1 cellular context compared by ENCODE assay signal in the genomic region with DNA sequence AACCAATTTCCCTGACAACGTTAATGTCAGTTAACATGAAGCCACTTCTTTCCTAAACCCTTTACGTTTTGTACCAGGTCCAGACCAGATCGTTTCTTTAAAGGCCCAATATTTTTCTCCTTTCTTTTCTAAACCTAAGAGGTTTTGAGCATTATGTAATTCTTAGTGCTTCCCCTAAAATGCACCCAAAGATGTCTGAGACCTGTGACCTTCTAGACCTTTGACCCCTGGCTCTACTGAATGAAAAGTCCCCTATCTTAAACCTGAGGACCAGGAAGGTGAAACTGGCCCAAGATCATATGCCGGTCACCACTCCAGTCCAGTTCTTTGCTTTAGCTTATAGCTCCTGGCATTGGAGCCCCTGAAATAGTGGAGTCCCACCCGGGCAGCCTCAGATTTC.
TF ChIP-seq lines count a peak whose summit lies in the region.

No MANE protein-coding gene starts in this region.

TF ChIP-seq in WTC11, 78 proteins besides CTCF, POLR2A, EP300 and RAD21 (continued from another document):
- TF ChIP-seq E2F4 (CRISPR knock-in tag; IDR thresholded peaks at IDR 0.05; ENCODE audit: borderline replicate concordance, low read depth) (no peak), RORB (CRISPR knock-in tag; IDR thresholded peaks at IDR 0.05) (no peak), CBFB (CRISPR knock-in tag; IDR thresholded peaks at IDR 0.05; ENCODE audit: low read depth) (no peak), TCF7 (CRISPR knock-in tag; IDR thresholded peaks at IDR 0.05; ENCODE audit: low read depth) (no peak)
- TF ChIP-seq, protein P1, sequence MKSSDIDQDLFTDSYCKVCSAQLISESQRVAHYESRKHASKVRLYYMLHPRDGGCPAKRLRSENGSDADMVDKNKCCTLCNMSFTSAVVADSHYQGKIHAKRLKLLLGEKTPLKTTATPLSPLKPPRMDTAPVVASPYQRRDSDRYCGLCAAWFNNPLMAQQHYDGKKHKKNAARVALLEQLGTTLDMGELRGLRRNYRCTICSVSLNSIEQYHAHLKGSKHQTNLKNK (CRISPR knock-in tag; IDR thresholded peaks at IDR 0.05): no peak
TF ChIP-seq in WTC11: peak in this region for 1.
